In genomic region chr1:194533641-194534040, GRCh38 we compare ENCODE assay signal across 18 cellular contexts.
DNase-seq lines count a peak whose midpoint lies in the region; ATAC-seq, FAIRE-seq and TF ChIP-seq lines count a peak whose summit lies in the region.
"Had no signal": no experiment of that assay in that cellular context is flagged by ENCODE, and none has a peak within 500 bp of the region (broad histone marks: within the 10 kb centered on the region; RNA-seq: fewer than 3 reads in every experiment).

No MANE protein-coding gene starts in this region.

- H3K9ac ChIP-seq in IMR-90 (ENCODE audit: low read depth, low read length) (no peak overlapping the region), mesenchymal stem cell (ENCODE audit: low read length) (no peak overlapping the region)
- H3K9ac ChIP-seq: KMS-11 had no signal

- no peak overlapping the region for H2BK5ac ChIP-seq in IMR-90 (ENCODE audit: low read depth, low read length, poor library complexity, severe bottlenecking)
- peak overlapping the region; percentile 48 for H2BK5ac ChIP-seq in mesenchymal stem cell (ENCODE audit: low read depth, low read length, poor library complexity, severe bottlenecking)

- H3K79me1 ChIP-seq in IMR-90 (ENCODE audit: low read depth in 1 of 2, low read length in 2 of 2) (no peaks in the 10 kb centered on the region), mesenchymal stem cell (replicated peaks; ENCODE audit: low read length, poor library complexity, severe bottlenecking) (no peaks in the 10 kb centered on the region)

- no peak for ATAC-seq in IMR-90 (ENCODE audit: low read depth)

- peak overlapping the region; percentile 29 for H3K4me3 Mint-ChIP-seq in Caco-2 (ENCODE audit: unreplicated experiment)

- DNase-seq in Caco-2: no peak
- DNase-seq in IMR-90: peak; percentile 2
- DNase-seq in choroid plexus epithelial cell (ENCODE audit: low read depth): peak; percentile 10
- DNase-seq in mesenchymal stem cell: no peak
- DNase-seq in frontal cortex (ENCODE audit: low spot score in 2 of 2): no peak
- no peak for DNase-seq in stimulated activated CD4-positive, alpha-beta T cell treated with anti-CD3 and anti-CD28 coated beads, Interleukin-4, amount 100 ng/mL, for 1 hour
- no peak for DNase-seq in testis
- DNase-seq: AML-193, DMS 273 treated with DMSO at 0.1 percent for 48 hours, NCI-H1417 treated with DMSO at 0.1 percent for 48 hours, NCI-H187 treated with DMSO at 0.1 percent for 48 hours, NCI-H345, NCI-H524 treated with DMSO at 0.1 percent for 48 hours, PC-9 had no signal

- H3K9me3 ChIP-seq in Caco-2 (no peaks in the 10 kb centered on the region), IMR-90 (ENCODE audit: control insufficient read depth, insufficient read depth, low read length) (no peaks in the 10 kb centered on the region), mesenchymal stem cell (ENCODE audit: control insufficient read depth, low read length) (peaks cover 22% of the 10 kb centered on the region), testis (no peaks in the 10 kb centered on the region)

- in situ Hi-C loops in IMR-90 (cut with MboI; ENCODE audit: low sequenced_read_pairs): no loop called here

- no peak overlapping the region for H2BK12ac ChIP-seq in mesenchymal stem cell (ENCODE audit: low read length in 2 of 2)

- H3K36me3 Mint-ChIP-seq in Caco-2 (ENCODE audit: insufficient read depth, unreplicated experiment): no peaks in the 10 kb centered on the region

- dilution Hi-C loops in IMR-90 (cut with HindIII; ENCODE audit: low sequenced_read_pairs, unreplicated experiment): no loop called here

- WGBS in IMR-90 (ENCODE audit: extremely low coverage in 2 of 2, insufficient read length in 1 of 2), 2 experiments: no CpG with 5 or more reads among the region's 2 CpGs
- WGBS in mesenchymal stem cell: 36% methylated on average over 1 of the region's 2 CpGs
- 78 to 86% methylated on average over 2 of the region's 2 CpGs for WGBS in testis, 2 donors

- no peak overlapping the region for H3K4me3 ChIP-seq in Caco-2 (ENCODE audit: low read depth, low read length)
- H3K4me3 ChIP-seq in IMR-90 (ENCODE audit: insufficient read depth, low read depth, low read length): no peak overlapping the region
- no peak overlapping the region for H3K4me3 ChIP-seq in choroid plexus epithelial cell (ENCODE audit: low read depth, low read length)
- H3K4me3 ChIP-seq in mesenchymal stem cell (ENCODE audit: insufficient read depth in 1 of 2, low read depth in 1 of 2, low read length in 2 of 2): no peak overlapping the region
- H3K4me3 ChIP-seq in testis: no peak overlapping the region
- H3K4me3 ChIP-seq: PC-9 had no signal

- H4K5ac ChIP-seq in IMR-90 (ENCODE audit: low read depth, low read length): no peak overlapping the region

- no peak overlapping the region for H3K18ac ChIP-seq in IMR-90 (ENCODE audit: low read depth, low read length)
- H3K18ac ChIP-seq in mesenchymal stem cell (ENCODE audit: low read depth in 1 of 2, low read length in 2 of 2): no peak overlapping the region

- H3K23ac ChIP-seq in IMR-90 (ENCODE audit: low read depth, low read length) (no peak overlapping the region), mesenchymal stem cell (ENCODE audit: low read length in 2 of 2) (no peak overlapping the region)

- no peak overlapping the region for H2AK9ac ChIP-seq in IMR-90 (replicated peaks; ENCODE audit: low read depth, low read length, poor library complexity)

- no TSS peak for BruUV-seq in Caco-2 (replicated peaks; lab: Mats Ljungman, UMichigan)
- BruUV-seq in IMR-90 (replicated peaks; lab: Mats Ljungman, UMichigan): no TSS peak

- intact Hi-C loops in Caco-2 (cut with micrococcal nuclease; ENCODE audit: unreplicated experiment): no loop called here
- intact Hi-C loops in IMR-90 (cut with micrococcal nuclease): no loop called here
- intact Hi-C loops in testis (cut with DNase I; ENCODE audit: low total_unique reads): no loop called here

- H3K27me3 Mint-ChIP-seq in Caco-2 (ENCODE audit: insufficient read depth, unreplicated experiment): no peaks in the 10 kb centered on the region

- peaks cover 22% of the 10 kb centered on the region for H3K9me3 Mint-ChIP-seq in Caco-2 (ENCODE audit: unreplicated experiment)

- H3K56ac ChIP-seq in IMR-90 (ENCODE audit: extremely low read depth, insufficient read depth, low read length): no peak overlapping the region

- no peak overlapping the region for H3K27ac ChIP-seq in IMR-90 (ENCODE audit: insufficient read depth, low read length)
- peak overlapping the region; percentile 51 for H3K27ac ChIP-seq in mesenchymal stem cell (ENCODE audit: low read length, poor library complexity, severe bottlenecking)
- no peak overlapping the region for H3K27ac ChIP-seq in testis
- H3K27ac ChIP-seq: C4-2B, KMS-11, PC-9 had no signal

- TF ChIP-seq POLR2A in IMR-90 (IDR thresholded peaks at IDR 0.05; ENCODE audit: low read depth, low read length) (no peak), testis (IDR thresholded peaks at IDR 0.05) (no peak)

- FAIRE-seq in frontal cortex (lab: Jason Lieb, UNC): no peak
- FAIRE-seq: GM12891, H1 had no signal

- no peak for TF ChIP-seq RAD21 in IMR-90 (IDR thresholded peaks at IDR 0.05; ENCODE audit: low read length)

- H3K27me3 ChIP-seq in Caco-2 (replicated peaks; ENCODE audit: control insufficient read depth, insufficient read depth, low read length): no peaks in the 10 kb centered on the region
- H3K27me3 ChIP-seq in IMR-90 (ENCODE audit: control insufficient read depth, insufficient read depth, low read length): no peaks in the 10 kb centered on the region
- no peaks in the 10 kb centered on the region for H3K27me3 ChIP-seq in mesenchymal stem cell (ENCODE audit: control insufficient read depth in 1 of 2, insufficient read depth in 1 of 2, low read length in 2 of 2)
- H3K27me3 ChIP-seq in testis: no peaks in the 10 kb centered on the region

- no peak overlapping the region for H3K4me2 ChIP-seq in IMR-90 (ENCODE audit: low read depth, low read length)
- H3K4me2 ChIP-seq in mesenchymal stem cell (ENCODE audit: low read length, poor library complexity, severe bottlenecking): no peak overlapping the region
- H3K4me2 ChIP-seq: KMS-11, PC-9 had no signal

- CTCF ChIA-PET in Caco-2 (lab: Charles Lee) (no interaction called here), IMR-90 (lab: Yijun Ruan, JAX) (no interaction called here)

- H3K14ac ChIP-seq in IMR-90 (replicated peaks; ENCODE audit: low read depth, low read length): no peak overlapping the region
- H3K14ac ChIP-seq in mesenchymal stem cell (ENCODE audit: low read length in 2 of 2): no peak overlapping the region

- H2BK15ac ChIP-seq in IMR-90 (ENCODE audit: low read depth, low read length) (no peak overlapping the region), mesenchymal stem cell (ENCODE audit: low read depth, poor library complexity, severe bottlenecking) (no peak overlapping the region)

- H4K8ac ChIP-seq in IMR-90 (ENCODE audit: low read depth in 2 of 2, low read length in 2 of 2): no peak overlapping the region
- no peak overlapping the region for H4K8ac ChIP-seq in mesenchymal stem cell (ENCODE audit: low read length)

- H3K36me3 ChIP-seq in Caco-2 (ENCODE audit: control insufficient read depth, insufficient read depth, low read length): no peaks in the 10 kb centered on the region
- no peaks in the 10 kb centered on the region for H3K36me3 ChIP-seq in IMR-90 (ENCODE audit: control insufficient read depth, insufficient read depth, low read length)
- H3K36me3 ChIP-seq in mesenchymal stem cell (ENCODE audit: control insufficient read depth in 1 of 2, insufficient read depth in 2 of 2, low read depth in 1 of 2, low read length in 2 of 2): no peaks in the 10 kb centered on the region
- no peaks in the 10 kb centered on the region for H3K36me3 ChIP-seq in testis (ENCODE audit: low read depth, missing control alignments)

- H2AK5ac ChIP-seq in IMR-90 (ENCODE audit: low read depth, low read length) (no peak overlapping the region), mesenchymal stem cell (ENCODE audit: low read length, severe bottlenecking) (peak overlapping the region; percentile 97)

- no peaks in the 10 kb centered on the region for H4K20me1 ChIP-seq in IMR-90 (ENCODE audit: insufficient read depth, low read length)

- no peak overlapping the region for H2BK20ac ChIP-seq in IMR-90 (ENCODE audit: low read depth, low read length)

- POLR2A ChIA-PET in Caco-2 (lab: Charles Lee): no interaction called here
- POLR2A ChIA-PET in IMR-90 (lab: Charles Lee; ENCODE audit: unreplicated experiment): no interaction called here

- H2AFZ ChIP-seq in IMR-90 (replicated peaks; ENCODE audit: low read length, poor library complexity) (no peak overlapping the region), mesenchymal stem cell (ENCODE audit: low read depth, low read length) (no peak overlapping the region)

- peaks cover 10% of the 10 kb centered on the region for H3K4me1 Mint-ChIP-seq in Caco-2 (ENCODE audit: low read depth, unreplicated experiment)

- H3K9me1 ChIP-seq in IMR-90 (ENCODE audit: insufficient read depth, low read length): no peaks in the 10 kb centered on the region

- H3K4ac ChIP-seq in IMR-90 (ENCODE audit: low read depth, low read length) (no peak overlapping the region), mesenchymal stem cell (ENCODE audit: low read depth in 1 of 2, low read length in 2 of 2) (no peak overlapping the region)

- no peak overlapping the region for H3K27ac Mint-ChIP-seq in Caco-2 (ENCODE audit: unreplicated experiment)

- no peak overlapping the region for H2BK120ac ChIP-seq in IMR-90 (ENCODE audit: low read depth, low read length)
- H2BK120ac ChIP-seq in mesenchymal stem cell (ENCODE audit: low read depth, low read length): no peak overlapping the region

- H3K4me1 ChIP-seq in Caco-2 (peaks cover 12% of the 10 kb centered on the region), IMR-90 (ENCODE audit: control insufficient read depth, insufficient read depth, low read length) (no peaks in the 10 kb centered on the region), mesenchymal stem cell (ENCODE audit: control insufficient read depth, insufficient read depth, low read depth, low read length) (peaks cover 6% of the 10 kb centered on the region), testis (no peaks in the 10 kb centered on the region)

- no peak for TF ChIP-seq CTCF in Caco-2 (IDR thresholded peaks at IDR 0.05; ENCODE audit: insufficient read depth in 1 of 2, low read depth in 1 of 2, low read length in 1 of 2, severe bottlenecking in 1 of 2, unreplicated experiment in 1 of 2)
- no peak for TF ChIP-seq CTCF in IMR-90 (conservative IDR thresholded peaks at IDR 0.05; ENCODE audit: low read depth, low read length)
- no peak for TF ChIP-seq CTCF in choroid plexus epithelial cell (conservative IDR thresholded peaks at IDR 0.05; ENCODE audit: low read depth, low read length)
- TF ChIP-seq CTCF in testis (IDR thresholded peaks at IDR 0.05): no peak

- no peak overlapping the region for H4K91ac ChIP-seq in IMR-90 (ENCODE audit: insufficient read depth, low read depth, low read length)
- H4K91ac ChIP-seq in mesenchymal stem cell (ENCODE audit: low read length): no peak overlapping the region

TF ChIP-seq in IMR-90, 13 proteins besides CTCF, POLR2A, EP300 and RAD21:
- no peak for TF ChIP-seq RFX5 (IDR thresholded peaks at IDR 0.05; ENCODE audit: low read depth, low read length)

Comparison
In these comparisons a context has a peak if more than half of its experiments do, and no peak if none do; other contexts are left out.
1. DNase-seq: peak in IMR-90 (single experiment) and choroid plexus epithelial cell (single experiment); none in Caco-2 (0 of 2), mesenchymal stem cell (single experiment), frontal cortex (0 of 2), stimulated activated CD4-positive, alpha-beta T cell treated with anti-CD3 and anti-CD28 coated beads, Interleukin-4, amount 100 ng/mL, for 1 hour (single experiment) and testis (single experiment).